Comparison of ENCODE assay signal across 7 cellular contexts in genomic region chr16:72938426-72939164, GRCh38.
DNase-seq lines count a peak whose midpoint lies in the region; ATAC-seq and TF ChIP-seq lines count a peak whose summit lies in the region.

No MANE protein-coding gene starts in this region.

- H3K27me3 ChIP-seq in lower lobe of right lung (ENCODE audit: low read depth): no peaks in the 10 kb centered on the region
- H3K27me3 ChIP-seq in thoracic aorta (replicated peaks; ENCODE audit: insufficient read depth): no peaks in the 10 kb centered on the region

- intact Hi-C loops in lower lobe of right lung (cut with DNase I) (no loop called here), natural killer cell (cut with micrococcal nuclease) (no loop called here)

- H3K4me3 ChIP-seq in lower lobe of right lung: peak overlapping the region; percentile 2
- H3K4me3 ChIP-seq in thoracic aorta: peak overlapping the region; percentile 54

- DNase-seq in MV-4-11 (lab: John Stamatoyannopoulos, UW) (peak; percentile 48), lower lobe of right lung (peak; percentile 73), thoracic aorta (ENCODE audit: low spot score) (peak; percentile 95), natural killer cell (no peak)
- no peak for DNase-seq in activated CD4-positive, CD25-positive, alpha-beta regulatory T cell treated with anti-CD3 and anti-CD28 coated beads, Interleukin-2, amount 50 U/mL, for 72 hours

- no peaks in the 10 kb centered on the region for H3K4me1 Mint-ChIP-seq in activated T-helper 17 cell treated with anti-CD3 and anti-CD28 coated beads, Interleukin-2, amount 50 U/mL, for 72 hours
- peaks cover 4 to 8% of the 10 kb centered on the region in 2 donors for H3K4me1 Mint-ChIP-seq in natural killer cell

- H3K36me3 ChIP-seq in lower lobe of right lung (no peaks in the 10 kb centered on the region), thoracic aorta (no peaks in the 10 kb centered on the region)

- peak overlapping the region; percentile 71 for H3K27ac ChIP-seq in cingulate gyrus (ENCODE audit: low read depth, low read length)
- H3K27ac ChIP-seq in lower lobe of right lung: peak overlapping the region; percentile 72
- H3K27ac ChIP-seq in thoracic aorta: peak overlapping the region; percentile 79 to 90

- no peaks in the 10 kb centered on the region for H3K36me3 Mint-ChIP-seq in activated T-helper 17 cell treated with anti-CD3 and anti-CD28 coated beads, Interleukin-2, amount 50 U/mL, for 72 hours (ENCODE audit: low read depth)
- no peaks in the 10 kb centered on the region for H3K36me3 Mint-ChIP-seq in natural killer cell

- H3K9me3 ChIP-seq in lower lobe of right lung (no peaks in the 10 kb centered on the region), thoracic aorta (no peaks in the 10 kb centered on the region)

- ATAC-seq in lower lobe of right lung (peak; percentile 80 to 83), thoracic aorta (ENCODE audit: insufficient number of reproducible peaks, low FRiP score, low read depth) (peak; percentile 88), natural killer cell (no peak)
- ATAC-seq in activated T-helper 17 cell treated with anti-CD3 and anti-CD28 coated beads, Interleukin-2, amount 50 U/mL, for 72 hours (replicated peaks): no peak

- no peaks in the 10 kb centered on the region for H3K9me3 Mint-ChIP-seq in activated T-helper 17 cell treated with anti-CD3 and anti-CD28 coated beads, Interleukin-2, amount 50 U/mL, for 72 hours
- H3K9me3 Mint-ChIP-seq in natural killer cell: no peaks in the 10 kb centered on the region

- H3K27ac Mint-ChIP-seq in activated T-helper 17 cell treated with anti-CD3 and anti-CD28 coated beads, Interleukin-2, amount 50 U/mL, for 72 hours: no peak overlapping the region
- H3K27ac Mint-ChIP-seq in natural killer cell: no peak overlapping the region

- TF ChIP-seq CTCF in lower lobe of right lung (IDR thresholded peaks at IDR 0.05) (no peak), thoracic aorta (IDR thresholded peaks at IDR 0.05) (no peak), natural killer cell (IDR thresholded peaks at IDR 0.05) (no peak)

- H3K4me1 ChIP-seq in lower lobe of right lung: peaks cover 49% of the 10 kb centered on the region
- peaks cover 32 to 72% of the 10 kb centered on the region in 2 donors for H3K4me1 ChIP-seq in thoracic aorta (ENCODE audit: control insufficient read depth in 1 of 2, low read depth in 2 of 2)

- H3K27me3 Mint-ChIP-seq in activated T-helper 17 cell treated with anti-CD3 and anti-CD28 coated beads, Interleukin-2, amount 50 U/mL, for 72 hours: peaks cover 3% of the 10 kb centered on the region
- no peaks in the 10 kb centered on the region for H3K27me3 Mint-ChIP-seq in natural killer cell (ENCODE audit: low read depth in 2 of 2)

- H3K4me3 Mint-ChIP-seq in activated T-helper 17 cell treated with anti-CD3 and anti-CD28 coated beads, Interleukin-2, amount 50 U/mL, for 72 hours: no peak overlapping the region
- H3K4me3 Mint-ChIP-seq in natural killer cell: no peak overlapping the region

Comparison
In these comparisons a context has a peak if more than half of its experiments do, and no peak if none do; other contexts are left out.
1. DNase-seq: peak in MV-4-11 (single experiment), lower lobe of right lung (single experiment) and thoracic aorta (single experiment); none in activated CD4-positive, CD25-positive, alpha-beta regulatory T cell treated with anti-CD3 and anti-CD28 coated beads, Interleukin-2, amount 50 U/mL, for 72 hours (single experiment) and natural killer cell (single experiment).
2. ATAC-seq: peak in lower lobe of right lung (2 of 2) and thoracic aorta (single experiment); none in activated T-helper 17 cell treated with anti-CD3 and anti-CD28 coated beads, Interleukin-2, amount 50 U/mL, for 72 hours (single experiment) and natural killer cell (0 of 3).
3. Peak in every context shown above with its lines, with median percentiles within 50 percentile points of each other: H3K27ac ChIP-seq.